20 cellular contexts compared by ENCODE assay signal in genomic region chr17:79029327-79030009, GRCh38. TPM values are rescaled to one million over a fixed set of nuclear protein-coding genes. Genes with fewer than 3 reads are reported as not detected.
"Had no signal": no experiment of that assay in that cellular context is flagged by ENCODE, and none has a peak within 500 bp of the region (broad histone marks: within the 10 kb centered on the region; RNA-seq: fewer than 3 reads in every experiment).

No MANE protein-coding gene starts in this region.

- FAIRE-seq: endometrium, urothelium cell line had no signal

- H3K36me3 Mint-ChIP-seq: immature natural killer cell; naive thymus-derived CD4-positive, alpha-beta T cell; T-cell had no signal

- H3K27ac ChIP-seq: body of pancreas, VCaP had no signal

- H3K9me3 ChIP-seq: body of pancreas had no signal

- H3K4me3 ChIP-seq: body of pancreas, lung had no signal

- DNase-seq: activated CD4-positive, alpha-beta T cell treated with anti-CD3 and anti-CD28 coated beads for 48 hours; activated naive CD4-positive, alpha-beta T cell treated with anti-CD3 and anti-CD28 coated beads, Interleukin-2, amount 50 U/mL, for 16 hours; amniotic stem cell; body of pancreas; immature natural killer cell; left cardiac atrium; naive thymus-derived CD4-positive, alpha-beta T cell; nucleus accumbens; stimulated activated CD4-positive, alpha-beta T cell treated with anti-CD3 and anti-CD28 coated beads, Interleukin-4, amount 100 ng/mL, for 1 hour; stimulated activated CD8-positive, alpha-beta memory T cell treated with anti-CD3 and anti-CD28 coated beads, Interleukin-4, amount 100 ng/mL, for 48 hours; stimulated activated naive CD8-positive, alpha-beta T cell treated with anti-CD3 and anti-CD28 coated beads, Interleukin-15, Interleukin-2, amounts not matched to agents 100 U/mL and 50 U/mL, for 24 hours; T-cell; T1000 had no signal

- H3K4me3 Mint-ChIP-seq: central memory CD8-positive, alpha-beta T cell; immature natural killer cell; naive thymus-derived CD4-positive, alpha-beta T cell; T-cell had no signal

- H3K9me3 Mint-ChIP-seq: activated T-helper 2 cell treated with anti-CD3 and anti-CD28 coated beads, Interferon-gamma antibody, Interleukin-2, Interleukin-4, amounts not matched to agents 10 μg/mL and 5 μg/mL and 100 μg/mL, durations not matched to agents 14 hours and 24 hours and 36 hours; central memory CD8-positive, alpha-beta T cell; immature natural killer cell; naive thymus-derived CD4-positive, alpha-beta T cell; T-cell had no signal

- ATAC-seq: body of pancreas; esophagus mucosa; left cardiac atrium; naive thymus-derived CD4-positive, alpha-beta T cell; stimulated activated naive CD8-positive, alpha-beta T cell treated with anti-CD3 and anti-CD28 coated beads, Interleukin-15, Interleukin-2, amounts not matched to agents 100 U/mL and 50 U/mL, for 24 hours; T-cell had no signal

- H3K27ac Mint-ChIP-seq: activated T-helper 2 cell treated with anti-CD3 and anti-CD28 coated beads, Interferon-gamma antibody, Interleukin-2, Interleukin-4, amounts not matched to agents 10 μg/mL and 5 μg/mL and 100 μg/mL, durations not matched to agents 14 hours and 24 hours and 36 hours; immature natural killer cell; T-cell had no signal

RNA-seq across cellular contexts. Expression of gene C1QTNF1, which starts 5.5 kb away (rescaled TPM):
- total RNA-seq: activated T-helper 2 cell treated with anti-CD3 and anti-CD28 coated beads, Interferon-gamma antibody, Interleukin-2, Interleukin-4, amounts not matched to agents 10 μg/mL and 5 μg/mL and 100 μg/mL, durations not matched to agents 14 hours and 24 hours and 36 hours had no signal
- polyA plus RNA-seq: immature natural killer cell; naive thymus-derived CD4-positive, alpha-beta T cell had no signal
